Comparison of ENCODE assay signal across 17 cellular contexts in genomic region chr3:158842946-158843345, GRCh38.
"Had no signal": no experiment of that assay in that cellular context is flagged by ENCODE, and none has a peak within 500 bp of the region (broad histone marks: within the 10 kb centered on the region; RNA-seq: fewer than 3 reads in every experiment).

No MANE protein-coding gene starts in this region.

- H3K36me3 Mint-ChIP-seq: immature natural killer cell, memory B cell, type B pancreatic cell had no signal

- H3K36me3 ChIP-seq: breast epithelium, left ventricle myocardium inferior, stomach had no signal

- H3K27me3 ChIP-seq: breast epithelium, stomach, testis had no signal

- H3K4me1 Mint-ChIP-seq: memory B cell, neural crest cell had no signal

- H3K4me3 Mint-ChIP-seq: activated T-cell treated with anti-CD3 and anti-CD28 coated beads, Interleukin-2, amount 50 U/mL, for 72 hours; effector memory CD8-positive, alpha-beta T cell; immature natural killer cell; memory B cell; neural crest cell; type B pancreatic cell had no signal

- DNase-seq: activated CD4-positive, alpha-beta T cell treated with anti-CD3 and anti-CD28 coated beads, Interleukin-2, amount 50 U/mL, for 4 hours; activated CD4-positive, CD25-positive, alpha-beta regulatory T cell treated with anti-CD3 and anti-CD28 coated beads, Interleukin-2, amount 50 U/mL, for 72 hours; activated effector memory CD4-positive, alpha-beta T cell treated with anti-CD3 and anti-CD28 coated beads, Interleukin-2, amount 50 U/mL, for 16 hours; activated naive CD4-positive, alpha-beta T cell treated with anti-CD3 and anti-CD28 coated beads, Interleukin-2, amount 50 U/mL, for 16 hours; activated T-cell treated with anti-CD3 and anti-CD28 coated beads, Interleukin-2, amount 50 U/mL, for 72 hours; effector memory CD8-positive, alpha-beta T cell; immature natural killer cell; kidney glomerular epithelial cell; left ventricle myocardium inferior; stomach; testis had no signal

- H3K27me3 Mint-ChIP-seq: memory B cell had no signal

- ATAC-seq: effector memory CD8-positive, alpha-beta T cell had no signal

- H3K27ac Mint-ChIP-seq: activated T-cell treated with anti-CD3 and anti-CD28 coated beads, Interleukin-2, amount 50 U/mL, for 72 hours; effector memory CD8-positive, alpha-beta T cell; immature natural killer cell; memory B cell; progenitor cell of endocrine pancreas; type B pancreatic cell had no signal

- H3K4me3 ChIP-seq: breast epithelium, left ventricle myocardium inferior, stomach, testis had no signal

- H3K9me3 Mint-ChIP-seq: activated T-cell treated with anti-CD3 and anti-CD28 coated beads, Interleukin-2, amount 50 U/mL, for 72 hours; effector memory CD8-positive, alpha-beta T cell; immature natural killer cell; memory B cell; neural crest cell; type B pancreatic cell had no signal

- H3K9me3 ChIP-seq: breast epithelium, left ventricle myocardium inferior, stomach, testis had no signal

- H3K4me1 ChIP-seq: breast epithelium, left ventricle myocardium inferior, testis had no signal

- H3K27ac ChIP-seq: breast epithelium, left ventricle myocardium inferior, stomach, testis, VCaP had no signal
